ENCODE assay signal across 8 cellular contexts in genomic region chr15:40695469-40695910, GRCh38. TPM values are rescaled to one million over a fixed set of nuclear protein-coding genes. Genes with fewer than 3 reads are reported as not detected.
A peak's percentile ranks its signal among the peaks of the same experiment; 100 is the strongest.
DNase-seq lines count a peak whose midpoint lies in the region; ATAC-seq, FAIRE-seq and TF ChIP-seq lines count a peak whose summit lies in the region.

No MANE protein-coding gene starts in this region.

- peak overlapping the region; percentile 100 for H3K27ac ChIP-seq in AG04450 (ENCODE audit: low read depth, low read length)

- peak overlapping the region; percentile 100 for H3K27ac Mint-ChIP-seq in activated naive CD8-positive, alpha-beta T cell treated with anti-CD3 and anti-CD28 coated beads, Interleukin-2, amount 50 U/mL, for 24 hours
- peak overlapping the region; percentile 95 for H3K27ac Mint-ChIP-seq in stimulated activated memory B cell treated with anti-CD40 and anti-IgM and Interleukin-4, amounts not matched to agents 10 μg/mL and 1 μg/mL and 100 μg/mL, for 72 hours

- H3K9me3 ChIP-seq in AG04450 (ENCODE audit: control insufficient read depth, insufficient read depth, low read length), result no peaks in the 10 kb centered on the region
- no peaks in the 10 kb centered on the region for H3K9me3 ChIP-seq in iPS-15b (ENCODE audit: control insufficient read depth, insufficient read depth, low read length)

- POLR2A ChIA-PET in AG04450 (lab: Yijun Ruan, JAX), result interaction anchor here (1.1 to 1.7 kb wide), 4 partner anchors 106 to 199 kb away, joined by 3 to 4 read pairs (median 4); partner anchors contain the start of genes RPUSD2 and VPS18

- FAIRE-seq in GM19239 (lab: Jason Lieb, UNC), result no peak

- peaks cover 42% of the 10 kb centered on the region for H3K36me3 Mint-ChIP-seq in activated naive CD8-positive, alpha-beta T cell treated with anti-CD3 and anti-CD28 coated beads, Interleukin-2, amount 50 U/mL, for 24 hours (ENCODE audit: low read depth)
- H3K36me3 Mint-ChIP-seq in stimulated activated memory B cell treated with anti-CD40 and anti-IgM and Interleukin-4, amounts not matched to agents 10 μg/mL and 1 μg/mL and 100 μg/mL, for 72 hours, result no peaks in the 10 kb centered on the region

- H3K27me3 ChIP-seq in AG04450 (ENCODE audit: control insufficient read depth, insufficient read depth, low read length) (no peaks in the 10 kb centered on the region), iPS-15b (ENCODE audit: control insufficient read depth, insufficient read depth, low read length) (no peaks in the 10 kb centered on the region)

- H3K4me1 Mint-ChIP-seq in activated naive CD8-positive, alpha-beta T cell treated with anti-CD3 and anti-CD28 coated beads, Interleukin-2, amount 50 U/mL, for 24 hours, result peaks cover 34% of the 10 kb centered on the region
- peaks cover 24% of the 10 kb centered on the region for H3K4me1 Mint-ChIP-seq in stimulated activated memory B cell treated with anti-CD40 and anti-IgM and Interleukin-4, amounts not matched to agents 10 μg/mL and 1 μg/mL and 100 μg/mL, for 72 hours

- H3K9ac ChIP-seq in iPS-15b (ENCODE audit: low read depth, low read length), result peak overlapping the region; percentile 98

- H3K4me1 ChIP-seq in iPS-15b (ENCODE audit: control insufficient read depth, insufficient read depth, low read length), result no peaks in the 10 kb centered on the region

- H3K4me3 ChIP-seq in AG04450 (ENCODE audit: low read depth, low read length) (peak overlapping the region; percentile 97), iPS-15b (ENCODE audit: low read depth, low read length) (peak overlapping the region; percentile 99)

- DNase-seq in AG04450 (ENCODE audit: low read depth, low spot score), result no peak
- peak; percentile 18 for DNase-seq in GM19239 (ENCODE audit: insufficient read length, low spot score)
- DNase-seq in activated naive CD8-positive, alpha-beta T cell treated with anti-CD3 and anti-CD28 coated beads, Interleukin-2, amount 50 U/mL, for 24 hours, result peak; percentile 36
- DNase-seq in iPS-NIHi11 (ENCODE audit: low spot score), result no peak
- DNase-seq in foreskin melanocyte, result no peak

- H3K9me3 Mint-ChIP-seq in activated naive CD8-positive, alpha-beta T cell treated with anti-CD3 and anti-CD28 coated beads, Interleukin-2, amount 50 U/mL, for 24 hours, result no peaks in the 10 kb centered on the region
- H3K9me3 Mint-ChIP-seq in stimulated activated memory B cell treated with anti-CD40 and anti-IgM and Interleukin-4, amounts not matched to agents 10 μg/mL and 1 μg/mL and 100 μg/mL, for 72 hours, result no peaks in the 10 kb centered on the region

- ATAC-seq in HG03439 (IDR thresholded peaks at IDR 0.05; ENCODE audit: unreplicated experiment), result peak; percentile 29
- ATAC-seq in activated naive CD8-positive, alpha-beta T cell treated with anti-CD3 and anti-CD28 coated beads, Interleukin-2, amount 50 U/mL, for 24 hours, result peak; percentile 16
- peak; percentile 44 for ATAC-seq in stimulated activated memory B cell treated with anti-CD40 and anti-IgM and Interleukin-4, amounts not matched to agents 10 μg/mL and 1 μg/mL and 100 μg/mL, for 72 hours

- no peaks in the 10 kb centered on the region for H3K27me3 Mint-ChIP-seq in activated naive CD8-positive, alpha-beta T cell treated with anti-CD3 and anti-CD28 coated beads, Interleukin-2, amount 50 U/mL, for 24 hours
- no peaks in the 10 kb centered on the region for H3K27me3 Mint-ChIP-seq in stimulated activated memory B cell treated with anti-CD40 and anti-IgM and Interleukin-4, amounts not matched to agents 10 μg/mL and 1 μg/mL and 100 μg/mL, for 72 hours

- peaks cover 5% of the 10 kb centered on the region for H3K36me3 ChIP-seq in iPS-15b (ENCODE audit: control insufficient read depth, insufficient read depth, low read length)

- CTCF ChIA-PET in AG04450 (lab: Charles Lee), result interaction anchor here (2.7 kb wide), 1 partner anchor 197 kb away, joined by 10 read pairs; no protein-coding TSS in a partner anchor

- TF ChIP-seq CTCF in AG04450 (IDR thresholded peaks at IDR 0.05; ENCODE audit: low read depth, low read length), result no peak

- peak overlapping the region; percentile 100 for H3K4me3 Mint-ChIP-seq in activated naive CD8-positive, alpha-beta T cell treated with anti-CD3 and anti-CD28 coated beads, Interleukin-2, amount 50 U/mL, for 24 hours
- H3K4me3 Mint-ChIP-seq in stimulated activated memory B cell treated with anti-CD40 and anti-IgM and Interleukin-4, amounts not matched to agents 10 μg/mL and 1 μg/mL and 100 μg/mL, for 72 hours, result peak overlapping the region; percentile 97

RNA-seq across cellular contexts. Expression of gene RAD51, which starts 0.5 kb away (rescaled TPM):
- polyA plus RNA-seq in AG04450 (2011; rRNA removed), result 5.1 and 6.0 TPM in 2 replicates
- 7.1 and 8.2 TPM in 2 replicates for polyA minus RNA-seq in AG04450 (2011; rRNA and poly(A)+ RNA removed)

RNA-seq across cellular contexts. Expression of gene RMDN3, which starts 59.6 kb away (rescaled TPM):
- 19.2 and 19.5 TPM in 2 replicates for polyA plus RNA-seq in AG04450 (2011; rRNA removed)
- polyA minus RNA-seq in AG04450 (2011; rRNA and poly(A)+ RNA removed), result 10.1 and 10.8 TPM in 2 replicates

Comparison
In these comparisons a context has a peak if more than half of its experiments do, and no peak if none do; other contexts are left out.
1. DNase-seq: peak in GM19239 (single experiment) and activated naive CD8-positive, alpha-beta T cell treated with anti-CD3 and anti-CD28 coated beads, Interleukin-2, amount 50 U/mL, for 24 hours (single experiment); none in AG04450 (single experiment), iPS-NIHi11 (single experiment) and foreskin melanocyte (single experiment).
2. Peak in every context shown above with its lines, with median percentiles within 50 percentile points of each other: ATAC-seq.